Comparison of ENCODE assay signal across 11 cellular contexts in the genomic region with DNA sequence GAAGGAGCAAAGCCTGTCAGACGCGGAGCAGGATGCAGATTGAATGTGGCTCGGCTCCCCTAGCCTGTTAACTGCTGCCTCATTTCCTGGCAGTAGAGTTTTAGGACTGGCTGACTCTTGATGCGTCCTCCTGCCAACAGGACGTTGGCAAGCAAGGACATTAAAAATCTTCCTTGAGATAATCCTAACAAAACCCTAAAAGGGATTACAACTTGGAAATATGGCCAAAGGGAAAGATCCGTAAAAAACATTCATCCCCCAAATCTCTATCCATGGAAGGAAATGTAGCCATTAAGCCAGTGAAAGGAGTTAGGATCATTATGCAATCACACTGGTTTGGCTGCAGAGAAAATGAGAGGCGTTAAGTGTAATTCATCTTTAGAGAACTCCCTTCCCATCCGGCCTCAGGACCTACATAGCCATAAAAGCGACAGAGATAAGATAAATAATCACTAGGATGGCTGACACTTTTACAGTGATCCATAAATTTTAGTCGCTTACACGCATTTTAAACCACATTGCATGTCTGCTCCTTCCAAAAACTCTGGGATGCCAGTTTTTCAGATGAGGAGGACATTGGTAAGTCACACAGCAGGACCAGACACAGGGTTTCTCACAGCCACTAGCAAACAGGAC. TPM values are rescaled to one million over a fixed set of nuclear protein-coding genes. Genes with fewer than 3 reads are reported as not detected.
DNase-seq lines count a peak whose midpoint lies in the region; ATAC-seq and TF ChIP-seq lines count a peak whose summit lies in the region.
"Had no signal": no experiment of that assay in that cellular context is flagged by ENCODE, and none has a peak within 500 bp of the region (broad histone marks: within the 10 kb centered on the region; RNA-seq: fewer than 3 reads in every experiment).

No MANE protein-coding gene starts in this region.

- peak; percentile 58 for ATAC-seq in omental fat pad (ENCODE audit: low FRiP score)
- no peak for ATAC-seq in GM19328 (IDR thresholded peaks at IDR 0.05; ENCODE audit: unreplicated experiment)
- ATAC-seq in HG02981 (IDR thresholded peaks at IDR 0.05; ENCODE audit: unreplicated experiment), result no peak

- H3K4me1 ChIP-seq in ectodermal cell (ENCODE audit: control insufficient read depth, insufficient read depth, low read length), result no peaks in the 10 kb centered on the region

- no peak overlapping the region for H3K4me3 ChIP-seq in MG63
- H3K4me3 ChIP-seq in ectodermal cell (ENCODE audit: insufficient read depth, low read depth, low read length), result no peak overlapping the region

- 82 to 86% methylated on average over 10 to 11 of the region's 11 CpGs for whole genome bisulfite sequencing in ectodermal cell, 2 experiments

- H3K36me3 ChIP-seq in MG63, result no peaks in the 10 kb centered on the region
- H3K36me3 ChIP-seq in ectodermal cell (ENCODE audit: control insufficient read depth, insufficient read depth, low read length), result no peaks in the 10 kb centered on the region
- H3K36me3 ChIP-seq: neutrophil had no signal

- H3K27me3 ChIP-seq in MG63, result no peaks in the 10 kb centered on the region
- no peaks in the 10 kb centered on the region for H3K27me3 ChIP-seq in ectodermal cell (ENCODE audit: control insufficient read depth, insufficient read depth, low read length, poor library complexity, severe bottlenecking)

- no peak for TF ChIP-seq CTCF in omental fat pad (IDR thresholded peaks at IDR 0.05)

- H3K9me3 ChIP-seq in MG63 (no peaks in the 10 kb centered on the region), ectodermal cell (ENCODE audit: control insufficient read depth, low read length) (no peaks in the 10 kb centered on the region)
- H3K9me3 ChIP-seq: neutrophil had no signal

- DNase-seq in Daoy (ENCODE audit: low read depth) (peak; percentile 49), MG63 (peak; percentile 86), omental fat pad (ENCODE audit: low spot score) (no peak), HPDE6-E6E7 (ENCODE audit: extremely low spot score) (no peak)
- DNase-seq in activated CD4-positive, alpha-beta T cell treated with anti-CD3 and anti-CD28 coated beads for 48 hours, result no peak
- DNase-seq: DMS79 treated with DMSO at 0.1 percent for 48 hours, NCI-H345 had no signal

- H3K27ac ChIP-seq in ectodermal cell (ENCODE audit: insufficient read depth, low read depth, low read length, poor library complexity, severe bottlenecking), result peak overlapping the region; percentile 8
- H3K27ac ChIP-seq: neutrophil had no signal

RNA-seq across cellular contexts. Expression of a gene that starts 44.5 kb away (rescaled TPM):
- 0.06 and 1.0 TPM in 2 replicates for total RNA-seq in Daoy (2014; rRNA removed; shearing (Covaris generic))
- total RNA-seq in MG63 (2014; rRNA removed; shearing (Covaris generic); ENCODE audit: low replicate concordance), result not detected in 2 replicates
- polyA plus RNA-seq in ectodermal cell (2013, experiment 1 of 4), result 0.15 TPM
- polyA plus RNA-seq in ectodermal cell (2013, experiment 2 of 4), result not detected
- polyA plus RNA-seq in ectodermal cell (2013, experiment 3 of 4), result not detected
- 0.16 TPM for polyA plus RNA-seq in ectodermal cell (2013, experiment 4 of 4)
- under 1 TPM; 0.24 to 0.95 (median 0.33) TPM for total RNA-seq in omental fat pad

Comparison
In these comparisons a context has a peak if more than half of its experiments do, and no peak if none do; other contexts are left out.
1. DNase-seq: peak in Daoy (single experiment) and MG63 (single experiment); none in omental fat pad (single experiment), HPDE6-E6E7 (single experiment) and activated CD4-positive, alpha-beta T cell treated with anti-CD3 and anti-CD28 coated beads for 48 hours (single experiment).